In genomic region chr16:87497023-87497766, GRCh38 we compare ENCODE assay signal across 1 cellular context.
TF ChIP-seq lines count a peak whose summit lies in the region.
"Not testable (repeated sequence)": the region's sequence is repeated elsewhere in the genome, so short reads cannot be mapped to it uniquely, and the experiment has no call there.

No MANE protein-coding gene starts in this region.

TF ChIP-seq in HepG2, 621 proteins besides CTCF, POLR2A, EP300 and RAD21 (continues in another document):
- TF ChIP-seq CBX5 (CRISPR knock-in tag; IDR thresholded peaks at IDR 0.05; ENCODE audit: borderline replicate concordance) (0 out of 2 replicates have a peak, but pooled peaks have one; percentile 31), HOXA3 (CRISPR knock-in tag; IDR thresholded peaks at IDR 0.05) (peak; percentile 45; the same call in 1 of the 2 replicates), ATF7-NPFF (CRISPR knock-in tag; IDR thresholded peaks at IDR 0.05; ENCODE audit: low read depth) (0 out of 2 replicates have a peak, but pooled peaks have one; percentile 54), ISL2 (CRISPR knock-in tag; IDR thresholded peaks at IDR 0.05) (0 out of 2 replicates have a peak, but pooled peaks have one; percentile 22), ZNF687 (CRISPR knock-in tag; IDR thresholded peaks at IDR 0.05) (peak; percentile 67), ZNF772 (CRISPR knock-in tag; IDR thresholded peaks at IDR 0.05) (peak; percentile 41; the same call in 1 of the 2 replicates), GATAD2A (CRISPR knock-in tag; IDR thresholded peaks at IDR 0.05) (peak; percentile 62; the same call in 1 of the 2 replicates), KLF6 (CRISPR knock-in tag; IDR thresholded peaks at IDR 0.05) (peak; percentile 41; the same call in 1 of the 2 replicates), MZF1 (CRISPR knock-in tag; IDR thresholded peaks at IDR 0.05; ENCODE audit: borderline replicate concordance) (0 out of 2 replicates have a peak, but pooled peaks have one; percentile 27), ZNF605 (CRISPR knock-in tag; IDR thresholded peaks at IDR 0.05) (0 out of 2 replicates have a peak, but pooled peaks have one; percentile 14), ZBTB20 (CRISPR knock-in tag; IDR thresholded peaks at IDR 0.05; ENCODE audit: borderline replicate concordance, low read depth) (peak; percentile 52; the same call in 1 of the 2 replicates), ZSCAN29 (CRISPR knock-in tag; conservative IDR thresholded peaks at IDR 0.05) (peak; percentile 62; the same call in 1 of the 2 replicates), ZFY (CRISPR knock-in tag; IDR thresholded peaks at IDR 0.05) (peak; percentile 23; the same call in 1 of the 2 replicates), ZNF891 (CRISPR knock-in tag; IDR thresholded peaks at IDR 0.05) (peak; percentile 62; the same call in 1 of the 2 replicates), ZNF670 (CRISPR knock-in tag; IDR thresholded peaks at IDR 0.05; ENCODE audit: borderline replicate concordance) (peak; percentile 77; the same call in 1 of the 2 replicates), ZNF430 (CRISPR knock-in tag; IDR thresholded peaks at IDR 0.05) (peak; percentile 56; the same call in 1 of the 2 replicates), HMG20A (CRISPR knock-in tag; IDR thresholded peaks at IDR 0.05; ENCODE audit: borderline replicate concordance) (peak; percentile 24; the same call in 1 of the 2 replicates), ZNF124 (CRISPR knock-in tag; IDR thresholded peaks at IDR 0.05) (0 out of 2 replicates have a peak, but pooled peaks have one; percentile 29), CHD4 (IDR thresholded peaks at IDR 0.05; ENCODE audit: borderline replicate concordance, low read length) (0 out of 2 replicates have a peak, but pooled peaks have one; percentile 2), HDAC2 (CRISPR knock-in tag; IDR thresholded peaks at IDR 0.05) (peak; percentile 70), ATF4 (CRISPR knock-in tag; IDR thresholded peaks at IDR 0.05) (peak in 1 of 2 experiments; percentile 28; a peak in 2 of 4 replicates), ZNF788 (CRISPR knock-in tag; IDR thresholded peaks at IDR 0.05; ENCODE audit: borderline replicate concordance) (peak; percentile 31; the same call in 1 of the 2 replicates), HNF1B (CRISPR knock-in tag; IDR thresholded peaks at IDR 0.05) (peak; percentile 50), ZGPAT (CRISPR knock-in tag; IDR thresholded peaks at IDR 0.05) (0 out of 2 replicates have a peak, but pooled peaks have one; percentile 47), MIXL1 (CRISPR knock-in tag; IDR thresholded peaks at IDR 0.05) (peak; percentile 22; the same call in 1 of the 2 replicates), ZNF563 (CRISPR knock-in tag; IDR thresholded peaks at IDR 0.05) (peak; percentile 87; the same call in 1 of the 2 replicates), MAFF (IDR thresholded peaks at IDR 0.05; ENCODE audit: low read depth, low read length) (peak; percentile 12; the same call in 1 of the 2 replicates), SP5 (CRISPR knock-in tag; IDR thresholded peaks at IDR 0.05; ENCODE audit: borderline replicate concordance, low read depth) (peak; percentile 77), SRF (IDR thresholded peaks at IDR 0.05; ENCODE audit: low read depth, low read length) (0 out of 2 replicates have a peak, but pooled peaks have one; percentile 18), MIER2 (CRISPR knock-in tag; IDR thresholded peaks at IDR 0.05) (peak; percentile 69; the same call in 1 of the 2 replicates), FOXA1 (CRISPR knock-in tag; IDR thresholded peaks at IDR 0.05) (0 out of 2 replicates have a peak, but pooled peaks have one; percentile 21), FOSL2 (CRISPR knock-in tag; IDR thresholded peaks at IDR 0.05) (0 out of 2 replicates have a peak, but pooled peaks have one; percentile 22), ZNF331 (CRISPR knock-in tag; IDR thresholded peaks at IDR 0.05) (0 out of 2 replicates have a peak, but pooled peaks have one; percentile 15), ZSCAN20 (CRISPR knock-in tag; IDR thresholded peaks at IDR 0.05; ENCODE audit: borderline replicate concordance) (0 out of 2 replicates have a peak, but pooled peaks have one; percentile 33), ZNF614 (CRISPR knock-in tag; IDR thresholded peaks at IDR 0.05; ENCODE audit: borderline replicate concordance) (0 out of 2 replicates have a peak, but pooled peaks have one; percentile 21), ZNF781 (CRISPR knock-in tag; IDR thresholded peaks at IDR 0.05; ENCODE audit: borderline replicate concordance, not compliant biosample characterization) (peak; percentile 27), HNF4A (CRISPR knock-in tag; IDR thresholded peaks at IDR 0.05) (peak; percentile 72), SATB2 (CRISPR knock-in tag; IDR thresholded peaks at IDR 0.05) (0 out of 2 replicates have a peak, but pooled peaks have one; percentile 45), MYPOP (CRISPR knock-in tag; IDR thresholded peaks at IDR 0.05) (peak; percentile 67; the same call in 1 of the 2 replicates)
- TF ChIP-seq, protein P1, sequence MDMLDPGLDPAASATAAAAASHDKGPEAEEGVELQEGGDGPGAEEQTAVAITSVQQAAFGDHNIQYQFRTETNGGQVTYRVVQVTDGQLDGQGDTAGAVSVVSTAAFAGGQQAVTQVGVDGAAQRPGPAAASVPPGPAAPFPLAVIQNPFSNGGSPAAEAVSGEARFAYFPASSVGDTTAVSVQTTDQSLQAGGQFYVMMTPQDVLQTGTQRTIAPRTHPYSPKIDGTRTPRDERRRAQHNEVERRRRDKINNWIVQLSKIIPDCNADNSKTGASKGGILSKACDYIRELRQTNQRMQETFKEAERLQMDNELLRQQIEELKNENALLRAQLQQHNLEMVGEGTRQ (IDR thresholded peaks at IDR 0.05; ENCODE audit: low read depth, low read length), result not testable (repeated sequence)
- TF ChIP-seq, protein P1 (CRISPR knock-in tag; IDR thresholded peaks at IDR 0.05; ENCODE audit: borderline replicate concordance), result peak; percentile 37; the same call in 1 of the 2 replicates
- TF ChIP-seq, protein P2, sequence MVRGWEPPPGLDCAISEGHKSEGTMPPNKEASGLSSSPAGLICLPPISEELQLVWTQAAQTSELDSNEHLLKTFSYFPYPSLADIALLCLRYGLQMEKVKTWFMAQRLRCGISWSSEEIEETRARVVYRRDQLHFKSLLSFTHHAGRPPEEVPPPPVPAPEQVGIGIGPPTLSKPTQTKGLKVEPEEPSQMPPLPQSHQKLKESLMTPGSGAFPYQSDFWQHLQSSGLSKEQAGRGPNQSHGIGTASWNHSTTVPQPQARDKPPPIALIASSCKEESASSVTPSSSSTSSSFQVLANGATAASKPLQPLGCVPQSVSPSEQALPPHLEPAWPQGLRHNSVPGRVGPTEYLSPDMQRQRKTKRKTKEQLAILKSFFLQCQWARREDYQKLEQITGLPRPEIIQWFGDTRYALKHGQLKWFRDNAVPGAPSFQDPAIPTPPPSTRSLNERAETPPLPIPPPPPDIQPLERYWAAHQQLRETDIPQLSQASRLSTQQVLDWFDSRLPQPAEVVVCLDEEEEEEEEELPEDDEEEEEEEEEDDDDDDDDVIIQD (CRISPR knock-in tag; IDR thresholded peaks at IDR 0.05; ENCODE audit: low read depth), result peak; percentile 47; the same call in 1 of the 2 replicates
- TF ChIP-seq, protein P3, sequence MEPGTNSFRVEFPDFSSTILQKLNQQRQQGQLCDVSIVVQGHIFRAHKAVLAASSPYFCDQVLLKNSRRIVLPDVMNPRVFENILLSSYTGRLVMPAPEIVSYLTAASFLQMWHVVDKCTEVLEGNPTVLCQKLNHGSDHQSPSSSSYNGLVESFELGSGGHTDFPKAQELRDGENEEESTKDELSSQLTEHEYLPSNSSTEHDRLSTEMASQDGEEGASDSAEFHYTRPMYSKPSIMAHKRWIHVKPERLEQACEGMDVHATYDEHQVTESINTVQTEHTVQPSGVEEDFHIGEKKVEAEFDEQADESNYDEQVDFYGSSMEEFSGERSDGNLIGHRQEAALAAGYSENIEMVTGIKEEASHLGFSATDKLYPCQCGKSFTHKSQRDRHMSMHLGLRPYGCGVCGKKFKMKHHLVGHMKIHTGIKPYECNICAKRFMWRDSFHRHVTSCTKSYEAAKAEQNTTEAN (CRISPR knock-in tag; conservative IDR thresholded peaks at IDR 0.05), result peak; percentile 66
- TF ChIP-seq, protein P4, sequence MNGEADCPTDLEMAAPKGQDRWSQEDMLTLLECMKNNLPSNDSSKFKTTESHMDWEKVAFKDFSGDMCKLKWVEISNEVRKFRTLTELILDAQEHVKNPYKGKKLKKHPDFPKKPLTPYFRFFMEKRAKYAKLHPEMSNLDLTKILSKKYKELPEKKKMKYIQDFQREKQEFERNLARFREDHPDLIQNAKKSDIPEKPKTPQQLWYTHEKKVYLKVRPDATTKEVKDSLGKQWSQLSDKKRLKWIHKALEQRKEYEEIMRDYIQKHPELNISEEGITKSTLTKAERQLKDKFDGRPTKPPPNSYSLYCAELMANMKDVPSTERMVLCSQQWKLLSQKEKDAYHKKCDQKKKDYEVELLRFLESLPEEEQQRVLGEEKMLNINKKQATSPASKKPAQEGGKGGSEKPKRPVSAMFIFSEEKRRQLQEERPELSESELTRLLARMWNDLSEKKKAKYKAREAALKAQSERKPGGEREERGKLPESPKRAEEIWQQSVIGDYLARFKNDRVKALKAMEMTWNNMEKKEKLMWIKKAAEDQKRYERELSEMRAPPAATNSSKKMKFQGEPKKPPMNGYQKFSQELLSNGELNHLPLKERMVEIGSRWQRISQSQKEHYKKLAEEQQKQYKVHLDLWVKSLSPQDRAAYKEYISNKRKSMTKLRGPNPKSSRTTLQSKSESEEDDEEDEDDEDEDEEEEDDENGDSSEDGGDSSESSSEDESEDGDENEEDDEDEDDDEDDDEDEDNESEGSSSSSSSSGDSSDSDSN (CRISPR knock-in tag; IDR thresholded peaks at IDR 0.05), result 0 out of 2 replicates have a peak, but pooled peaks have one; percentile 31
- TF ChIP-seq FOXA1 (IDR thresholded peaks at IDR 0.05), result not testable (repeated sequence)
